In genomic region chr4:26346203-26346620, GRCh38 we compare ENCODE assay signal across 12 cellular contexts. TPM values are rescaled to one million over a fixed set of nuclear protein-coding genes. Genes with fewer than 3 reads are reported as not detected.
DNase-seq lines count a peak whose midpoint lies in the region; ATAC-seq and TF ChIP-seq lines count a peak whose summit lies in the region.
"Had no signal": no experiment of that assay in that cellular context is flagged by ENCODE, and none has a peak within 500 bp of the region (broad histone marks: within the 10 kb centered on the region; RNA-seq: fewer than 3 reads in every experiment).

No MANE protein-coding gene starts in this region.

- peak overlapping the region; percentile 4 for H3K27ac Mint-ChIP-seq in activated CD4-positive, alpha-beta memory T cell treated with anti-CD3 and anti-CD28 coated beads for 36 hours

- no peak overlapping the region for H3K4me3 Mint-ChIP-seq in activated CD4-positive, alpha-beta memory T cell treated with anti-CD3 and anti-CD28 coated beads for 36 hours
- H3K4me3 Mint-ChIP-seq: activated T-cell treated with anti-CD3 and anti-CD28 coated beads, Interleukin-2, amount 50 U/mL, for 4 hours had no signal

- DNase-seq in H7 (peak; percentile 72), glomerular visceral epithelial cell (ENCODE audit: extremely low spot score) (peak; percentile 35), NCI-H2196 (lab: John Stamatoyannopoulos, UW; ENCODE audit: unreplicated experiment) (no peak), GM10248 (ENCODE audit: extremely low spot score) (no peak), NCI-H1105 (lab: John Stamatoyannopoulos, UW) (no peak)
- no peak for DNase-seq in activated CD4-positive, alpha-beta memory T cell treated with anti-CD3 and anti-CD28 coated beads for 36 hours
- DNase-seq: activated T-cell treated with anti-CD3 and anti-CD28 coated beads, Interleukin-2, amount 50 U/mL, for 4 hours; mammary epithelial cell; NCI-H2029; stimulated activated naive CD4-positive, alpha-beta T cell treated with Interleukin-2 at 50 U/mL for 16 hours had no signal

- no peak for TF ChIP-seq CTCF in GM10248 (IDR thresholded peaks at IDR 0.05; ENCODE audit: control extremely low read depth, extremely low read depth, low read depth, missing control alignments)

- H3K4me1 Mint-ChIP-seq in activated CD4-positive, alpha-beta memory T cell treated with anti-CD3 and anti-CD28 coated beads for 36 hours (ENCODE audit: low read depth): peaks cover 71% of the 10 kb centered on the region

- peak overlapping the region; percentile 3 for H3K27ac ChIP-seq in rectal smooth muscle tissue (ENCODE audit: low read depth, low read length)

- H3K36me3 Mint-ChIP-seq in activated CD4-positive, alpha-beta memory T cell treated with anti-CD3 and anti-CD28 coated beads for 36 hours: peaks cover 13% of the 10 kb centered on the region

- no peaks in the 10 kb centered on the region for H3K27me3 Mint-ChIP-seq in activated CD4-positive, alpha-beta memory T cell treated with anti-CD3 and anti-CD28 coated beads for 36 hours

- no peak for ATAC-seq in GM21825 (IDR thresholded peaks at IDR 0.05; ENCODE audit: unreplicated experiment)
- ATAC-seq: activated T-cell treated with anti-CD3 and anti-CD28 coated beads, Interleukin-2, amount 50 U/mL, for 4 hours had no signal

- no peaks in the 10 kb centered on the region for H3K9me3 Mint-ChIP-seq in activated CD4-positive, alpha-beta memory T cell treated with anti-CD3 and anti-CD28 coated beads for 36 hours
- H3K9me3 Mint-ChIP-seq: activated T-cell treated with anti-CD3 and anti-CD28 coated beads, Interleukin-2, amount 50 U/mL, for 4 hours had no signal

- no peak overlapping the region for H3K4me3 ChIP-seq in H7 (ENCODE audit: insufficient read depth, low read depth, low read length)
- H3K4me3 ChIP-seq in rectal smooth muscle tissue (ENCODE audit: low read length): peak overlapping the region; percentile 30

- no peaks in the 10 kb centered on the region for H3K36me3 ChIP-seq in H7 (replicated peaks; ENCODE audit: control insufficient read depth, insufficient read depth, low read length)
- H3K36me3 ChIP-seq in rectal smooth muscle tissue (ENCODE audit: control insufficient read depth, insufficient read depth, low read length): no peaks in the 10 kb centered on the region

- intact Hi-C loops in activated CD4-positive, alpha-beta memory T cell treated with anti-CD3 and anti-CD28 coated beads for 36 hours (cut with micrococcal nuclease): no loop called here

- H3K4me1 ChIP-seq in rectal smooth muscle tissue (ENCODE audit: control insufficient read depth, insufficient read depth, low read length): peaks cover 12% of the 10 kb centered on the region

- CTCF ChIA-PET in activated CD4-positive, alpha-beta memory T cell treated with anti-CD3 and anti-CD28 coated beads for 36 hours (lab: Charles Lee): interaction anchor here (1.5 to 2.6 kb wide), 2 partner anchors 16 to 65 kb away, joined by 3 to 14 read pairs; no protein-coding TSS in a partner anchor
- CTCF ChIA-PET in GM10248 (lab: Yijun Ruan, JAX): interaction anchor here (0.9 to 8.9 kb wide), 4 partner anchors 12 to 21 kb away, joined by 3 to 108 read pairs (median 4); no protein-coding TSS in a partner anchor

- no peaks in the 10 kb centered on the region for H3K27me3 ChIP-seq in H7 (ENCODE audit: control insufficient read depth, insufficient read depth, low read length)
- H3K27me3 ChIP-seq in rectal smooth muscle tissue (ENCODE audit: control insufficient read depth, insufficient read depth, low read length): no peaks in the 10 kb centered on the region

- no peak overlapping the region for H3K9ac ChIP-seq in rectal smooth muscle tissue (ENCODE audit: low read length)

- POLR2A ChIA-PET in activated CD4-positive, alpha-beta memory T cell treated with anti-CD3 and anti-CD28 coated beads for 36 hours (lab: Charles Lee): no interaction called here
- POLR2A ChIA-PET in GM10248 (lab: Yijun Ruan, JAX): no interaction called here

RNA-seq across cellular contexts. Expression of gene RBPJ, which starts 25.4 kb away (rescaled TPM):
- total RNA-seq in H7 (2014; rRNA removed; shearing (Covaris generic)): 65.4 and 103 TPM in 2 replicates
- total RNA-seq in activated CD4-positive, alpha-beta memory T cell treated with anti-CD3 and anti-CD28 coated beads for 36 hours: 100 to 1,000 TPM; 262 to 269 TPM

Comparison
In these comparisons a context has a peak if more than half of its experiments do, and no peak if none do; other contexts are left out.
1. DNase-seq: peak in H7 (single experiment) and glomerular visceral epithelial cell (single experiment); none in activated CD4-positive, alpha-beta memory T cell treated with anti-CD3 and anti-CD28 coated beads for 36 hours (single experiment), NCI-H2196 (single experiment), GM10248 (single experiment) and NCI-H1105 (single experiment).